In the genomic region with DNA sequence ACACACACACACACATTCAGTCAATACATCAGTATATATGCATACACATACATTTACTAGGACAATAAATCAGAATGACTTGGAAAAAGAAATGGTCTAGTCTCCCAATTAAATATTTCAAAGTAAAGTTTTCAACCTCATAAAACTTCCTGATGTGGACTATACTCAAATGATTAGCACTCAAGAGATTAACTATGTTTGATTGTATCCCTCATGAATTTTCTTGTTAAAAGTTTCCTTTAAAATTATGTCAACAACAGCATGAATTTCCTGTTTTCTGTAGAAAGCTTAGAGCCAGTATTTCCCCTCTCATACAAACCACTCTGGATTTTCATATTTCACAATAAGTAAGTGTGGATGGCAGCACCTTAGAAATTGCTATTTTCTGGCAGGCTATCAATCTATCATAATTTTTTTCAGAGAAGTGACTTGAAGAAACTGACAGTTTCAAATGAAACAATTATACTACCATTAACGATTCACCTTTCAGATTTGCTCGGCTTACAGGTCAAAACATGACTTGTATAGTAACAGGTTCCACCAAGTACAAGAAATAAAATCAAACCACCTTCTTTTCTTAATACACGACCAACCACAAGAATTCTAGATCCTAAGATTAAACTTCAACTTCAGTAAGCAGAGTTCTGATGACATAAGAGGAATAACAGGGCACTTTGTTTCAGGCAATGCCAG, we compare ENCODE assay signal across 11 cellular contexts. TPM values are rescaled to one million over a fixed set of nuclear protein-coding genes. Genes with fewer than 3 reads are reported as not detected.
A peak's percentile ranks its signal among the peaks of the same experiment; 100 is the strongest.
DNase-seq lines count a peak whose midpoint lies in the region; ATAC-seq, FAIRE-seq and TF ChIP-seq lines count a peak whose summit lies in the region.
"Had no signal": no experiment of that assay in that cellular context is flagged by ENCODE, and none has a peak within 500 bp of the region (broad histone marks: within the 10 kb centered on the region; RNA-seq: fewer than 3 reads in every experiment).

No MANE protein-coding gene starts in this region.

- DNase-seq in activated naive CD4-positive, alpha-beta T cell treated with Interleukin-2 at 50 U/mL for 16 hours: no peak
- DNase-seq in kidney (no peak), vagina (ENCODE audit: extremely low spot score in 2 of 2) (no peak), nucleus accumbens (lab: John Stamatoyannopoulos, UW) (no peak), NCI-H2196 (lab: John Stamatoyannopoulos, UW; ENCODE audit: unreplicated experiment) (no peak)
- DNase-seq: caudate nucleus, NCI-H2029 treated with DMSO at 0.1 percent for 48 hours, small intestine had no signal

- no peak for TF ChIP-seq POLR2A in vagina (IDR thresholded peaks at IDR 0.05)

- no peak for ATAC-seq in GM21528 (IDR thresholded peaks at IDR 0.05; ENCODE audit: low FRiP score, unreplicated experiment)

- peaks cover 9% of the 10 kb centered on the region for H3K36me3 Mint-ChIP-seq in activated naive CD4-positive, alpha-beta T cell treated with anti-CD3 and anti-CD28 coated beads, Interleukin-2, amount 50 U/mL, for 24 hours
- peaks cover 8% of the 10 kb centered on the region for H3K36me3 Mint-ChIP-seq in activated naive CD8-positive, alpha-beta T cell

- H3K27me3 ChIP-seq in vagina: no peaks in the 10 kb centered on the region

- TF ChIP-seq CTCF in kidney (IDR thresholded peaks at IDR 0.05; ENCODE audit: borderline replicate concordance, extremely low read depth, insufficient read depth) (no peak), vagina (IDR thresholded peaks at IDR 0.05) (no peak)

- H3K9ac ChIP-seq in kidney (ENCODE audit: low read length in 2 of 2): no peak overlapping the region

- H3K9me3 Mint-ChIP-seq in activated naive CD4-positive, alpha-beta T cell treated with anti-CD3 and anti-CD28 coated beads, Interleukin-2, amount 50 U/mL, for 24 hours: no peaks in the 10 kb centered on the region
- no peaks in the 10 kb centered on the region for H3K9me3 Mint-ChIP-seq in activated naive CD8-positive, alpha-beta T cell (ENCODE audit: low read depth)

- H3K4me3 Mint-ChIP-seq in activated naive CD4-positive, alpha-beta T cell treated with anti-CD3 and anti-CD28 coated beads, Interleukin-2, amount 50 U/mL, for 24 hours: peak overlapping the region; percentile 30
- peak overlapping the region; percentile 4 for H3K4me3 Mint-ChIP-seq in activated naive CD8-positive, alpha-beta T cell

- peak overlapping the region; percentile 83 for H3K27ac Mint-ChIP-seq in activated naive CD4-positive, alpha-beta T cell treated with anti-CD3 and anti-CD28 coated beads, Interleukin-2, amount 50 U/mL, for 24 hours
- peak overlapping the region; percentile 52 for H3K27ac Mint-ChIP-seq in activated naive CD8-positive, alpha-beta T cell

- no peaks in the 10 kb centered on the region for H3K27me3 Mint-ChIP-seq in activated naive CD4-positive, alpha-beta T cell treated with anti-CD3 and anti-CD28 coated beads, Interleukin-2, amount 50 U/mL, for 24 hours
- no peaks in the 10 kb centered on the region for H3K27me3 Mint-ChIP-seq in activated naive CD8-positive, alpha-beta T cell

- H3K4me1 ChIP-seq in kidney (ENCODE audit: control insufficient read depth in 1 of 2, insufficient read depth in 1 of 2, low read depth in 1 of 2, low read length in 2 of 2): peaks cover 4 to 16% of the 10 kb centered on the region in 2 donors
- peaks cover 26% of the 10 kb centered on the region for H3K4me1 ChIP-seq in vagina

- H3K9me3 ChIP-seq in kidney (ENCODE audit: control insufficient read depth in 1 of 2, low read length in 2 of 2): no peaks in the 10 kb centered on the region
- no peaks in the 10 kb centered on the region for H3K9me3 ChIP-seq in vagina

- intact Hi-C loops in kidney (cut with DNase I) (no loop called here), vagina (cut with DNase I) (no loop called here)

- peaks cover 66% of the 10 kb centered on the region for H3K4me1 Mint-ChIP-seq in activated naive CD4-positive, alpha-beta T cell treated with anti-CD3 and anti-CD28 coated beads, Interleukin-2, amount 50 U/mL, for 24 hours
- peaks cover 55% of the 10 kb centered on the region for H3K4me1 Mint-ChIP-seq in activated naive CD8-positive, alpha-beta T cell (ENCODE audit: low read depth)

- peak; percentile 66 for FAIRE-seq in kidney (lab: Jason Lieb, UNC)
- FAIRE-seq: small intestine had no signal

- peaks cover 3 to 4% of the 10 kb centered on the region in 2 donors for H3K36me3 ChIP-seq in kidney (ENCODE audit: control insufficient read depth in 1 of 2, insufficient read depth in 2 of 2, low read length in 2 of 2)
- H3K36me3 ChIP-seq in vagina: peaks cover 0 to 26% of the 10 kb centered on the region in 2 donors

- no peak overlapping the region for H3K4me3 ChIP-seq in kidney (ENCODE audit: low read length in 2 of 2)
- H3K4me3 ChIP-seq in vagina: no peak overlapping the region

- H3K27ac ChIP-seq in kidney (ENCODE audit: low read depth in 2 of 2, low read length in 2 of 2): peak overlapping the region in 1 of 2 donors; percentile 50
- H3K27ac ChIP-seq in vagina: peak overlapping the region; percentile 52

RNA-seq across cellular contexts. Expression of a gene that starts 20.9 kb away (rescaled TPM):
- total RNA-seq in kidney (87.3 TPM), vagina (24.1 TPM)
- 4.2 TPM for polyA plus RNA-seq in kidney (ENCODE audit: insufficient read depth, low read depth, low replicate concordance)
